ENCODE assay signal across 8 cellular contexts in the genomic region with DNA sequence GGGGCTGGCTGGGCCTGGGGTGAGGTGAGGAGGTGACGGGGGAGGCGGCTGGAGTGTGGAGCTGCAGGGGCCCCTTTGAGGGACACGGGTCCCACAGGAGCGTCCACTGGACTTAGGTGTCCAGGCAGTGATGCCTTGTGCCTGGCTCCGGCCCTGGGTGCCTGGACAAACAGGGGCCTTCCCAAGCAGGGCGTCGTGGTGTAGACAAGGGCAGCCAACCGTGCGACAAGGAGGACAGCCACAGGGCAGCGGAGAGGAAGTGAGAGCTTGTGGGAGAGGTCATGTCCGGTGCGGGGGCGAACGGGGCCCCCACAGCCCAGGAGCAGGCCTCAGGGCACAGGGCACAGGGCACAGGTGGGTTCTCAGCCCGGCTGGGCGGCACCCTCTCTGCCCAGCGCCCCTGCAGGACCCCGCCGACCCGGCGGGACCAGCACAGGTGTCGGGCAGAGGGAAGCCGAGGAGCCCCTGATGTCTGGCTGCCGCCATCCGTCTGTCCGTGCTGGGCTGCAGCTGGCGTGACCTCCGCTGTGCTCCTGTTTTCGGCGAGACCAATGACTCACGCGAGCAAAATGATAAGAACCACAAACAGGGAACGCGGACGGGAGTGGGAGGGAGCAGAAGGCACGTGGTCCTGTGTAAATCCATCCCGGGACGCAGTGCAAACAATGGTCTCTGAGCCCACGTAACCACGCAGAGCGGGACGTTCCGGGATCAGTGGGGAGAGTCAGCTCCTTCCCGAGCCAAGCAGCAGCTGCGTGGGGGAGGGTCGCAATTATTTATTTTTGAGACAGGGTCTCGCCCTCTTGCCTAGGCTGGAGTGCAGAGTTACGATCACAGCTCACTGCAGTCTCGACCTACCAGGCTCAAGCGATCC. TPM values are rescaled to one million over a fixed set of nuclear protein-coding genes. Genes with fewer than 3 reads are reported as not detected.
A peak's percentile ranks its signal among the peaks of the same experiment; 100 is the strongest.
DNase-seq lines count a peak whose midpoint lies in the region; ATAC-seq, FAIRE-seq and TF ChIP-seq lines count a peak whose summit lies in the region.

No MANE protein-coding gene starts in this region.

- H3K27me3 ChIP-seq in K562 (ENCODE audit: control insufficient read depth in 2 of 2, insufficient read depth in 2 of 2, low read length in 2 of 2), result peaks cover 0 to 8% of the 10 kb centered on the region in 2 experiments; a peak in 1 of 5 replicates

- H3K4me3 Mint-ChIP-seq in naive B cell, result peak overlapping the region in 7 of 8 donors; percentile 56 to 88 (median 76)

- FAIRE-seq in K562 (lab: Jason Lieb, UNC), result peak; percentile 23

- no peak for TF ChIP-seq POLR2A in K562 (conservative IDR thresholded peaks at IDR 0.05)

- in situ Hi-C loops in K562 (cut with MboI), result no loop called here

- no peak for TF ChIP-seq RAD21 in K562 (CRISPR knock-in tag; conservative IDR thresholded peaks at IDR 0.05 in 1 of 2, IDR thresholded peaks at IDR 0.05 in 1 of 2)

- no peak for TF ChIP-seq CTCF in AG09319 (IDR thresholded peaks at IDR 0.05; ENCODE audit: low read depth, low read length)
- no peak for TF ChIP-seq CTCF in K562 (IDR thresholded peaks at IDR 0.05 in 2 of 3, conservative IDR thresholded peaks at IDR 0.05 in 1 of 3; ENCODE audit: insufficient read depth in 2 of 3, low read depth in 1 of 3, low read length in 3 of 3)

- H3K27ac ChIP-seq in K562 (ENCODE audit: extremely low read depth, low read depth, low read length), result no peak overlapping the region

- H3K79me2 ChIP-seq in K562 (ENCODE audit: control insufficient read depth, insufficient read depth, low read length), result no peaks in the 10 kb centered on the region

- no peaks in the 10 kb centered on the region for H3K9me3 Mint-ChIP-seq in naive B cell

- TF ChIP-seq EP300 in K562 (IDR thresholded peaks at IDR 0.05; ENCODE audit: low read length), result no peak

- peak overlapping the region; percentile 65 for H2AFZ ChIP-seq in K562 (ENCODE audit: low read depth, low read length)

- H3K4me1 ChIP-seq in K562 (replicated peaks in 1 of 2; ENCODE audit: control insufficient read depth in 2 of 2, insufficient read depth in 2 of 2, low read length in 2 of 2), result peaks cover 8 to 27% of the 10 kb centered on the region in 2 experiments; a peak in 4 of 5 replicates

- CTCF ChIA-PET in K562 (lab: Yijun Ruan, JAX; ENCODE audit: low intra/inter-chr PET ratio), result no interaction called here

- H3K4me1 Mint-ChIP-seq in naive B cell, result peaks cover 34 to 45% (median 36%) of the 10 kb centered on the region in 3 donors

- H3K9me3 ChIP-seq in K562 (replicated peaks; ENCODE audit: control insufficient read depth, insufficient read depth, low read depth, low read length), result no peaks in the 10 kb centered on the region

- no peaks in the 10 kb centered on the region for H3K9me1 ChIP-seq in K562 (ENCODE audit: control insufficient read depth, insufficient read depth, low read length)

- no peaks in the 10 kb centered on the region for H4K20me1 ChIP-seq in K562 (replicated peaks; ENCODE audit: control insufficient read depth, insufficient read depth, low read length)

- H3K9ac ChIP-seq in K562 (ENCODE audit: insufficient read depth in 1 of 2, low read depth in 2 of 2, low read length in 2 of 2), result peak overlapping the region in 1 of 2 experiments; percentile 68; a peak in 1 of 4 replicates

- 7% methylated on average over 32 of the region's 50 CpGs for WGBS in K562 (ENCODE audit: insufficient coverage, low coverage, missing lambda C conversion rate)

- no peaks in the 10 kb centered on the region for H3K36me3 Mint-ChIP-seq in naive B cell

- peak overlapping the region; percentile 32; the same call in 1 of the 2 replicates for H3K4me2 ChIP-seq in K562 (ENCODE audit: insufficient read depth, low read length)

- intact Hi-C loops in K562 (cut with micrococcal nuclease), result no loop called here

- POLR2A ChIA-PET in K562 (lab: Yijun Ruan, JAX), result interaction anchor here (0.7 to 1.1 kb wide), 2 partner anchors 10 to 175 kb away, joined by 3 read pairs; no protein-coding TSS in a partner anchor

- no peak overlapping the region for H3K4me3 ChIP-seq in K562

- H3K27me3 Mint-ChIP-seq in naive B cell, result peaks cover 0 to 3% (median 0%) of the 10 kb centered on the region in 3 donors

- ATAC-seq in GM19438 (IDR thresholded peaks at IDR 0.05; ENCODE audit: low read depth, unreplicated experiment) (peak; percentile 91), HG03558 (IDR thresholded peaks at IDR 0.05; ENCODE audit: extremely low read depth, unreplicated experiment) (peak; percentile 57), K562 (peak; percentile 60), naive B cell (ENCODE audit: low read depth in 2 of 2) (peak; percentile 92 to 94), GM18520 (IDR thresholded peaks at IDR 0.05; ENCODE audit: unreplicated experiment) (no peak)

- BruUV-seq in K562 (replicated peaks; lab: Mats Ljungman, UMichigan), result no TSS peak

- DNase-seq in AG09319 (ENCODE audit: extremely low read depth, low read depth) (peak; percentile 38), K562 (ENCODE audit: extremely low read depth in 1 of 4, low spot score in 3 of 4) (peak; percentile 44 to 62 (median 54)), naive B cell (peak; percentile 67), UCSD-AML1 (lab: John Stamatoyannopoulos, UW; ENCODE audit: unreplicated experiment) (no peak)
- no peak for DNase-seq in activated CD8-positive, alpha-beta memory T cell treated with anti-CD3 and anti-CD28 coated beads, Interleukin-2, amount 50 U/mL, for 48 hours

- no peaks in the 10 kb centered on the region for H3K36me3 ChIP-seq in K562 (ENCODE audit: control insufficient read depth, insufficient read depth, low read length)

- H3K27ac Mint-ChIP-seq in naive B cell, result peak overlapping the region; percentile 49 to 88 (median 74)

TF ChIP-seq in K562, 482 proteins besides CTCF, POLR2A, EP300 and RAD21 (continues in another document):
- TF ChIP-seq, protein P1, sequence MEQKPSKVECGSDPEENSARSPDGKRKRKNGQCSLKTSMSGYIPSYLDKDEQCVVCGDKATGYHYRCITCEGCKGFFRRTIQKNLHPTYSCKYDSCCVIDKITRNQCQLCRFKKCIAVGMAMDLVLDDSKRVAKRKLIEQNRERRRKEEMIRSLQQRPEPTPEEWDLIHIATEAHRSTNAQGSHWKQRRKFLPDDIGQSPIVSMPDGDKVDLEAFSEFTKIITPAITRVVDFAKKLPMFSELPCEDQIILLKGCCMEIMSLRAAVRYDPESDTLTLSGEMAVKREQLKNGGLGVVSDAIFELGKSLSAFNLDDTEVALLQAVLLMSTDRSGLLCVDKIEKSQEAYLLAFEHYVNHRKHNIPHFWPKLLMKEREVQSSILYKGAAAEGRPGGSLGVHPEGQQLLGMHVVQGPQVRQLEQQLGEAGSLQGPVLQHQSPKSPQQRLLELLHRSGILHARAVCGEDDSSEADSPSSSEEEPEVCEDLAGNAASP (IDR thresholded peaks at IDR 0.05), result no peak
- TF ChIP-seq SMARCA4 (IDR thresholded peaks at IDR 0.05) (no peak), ZNF316 (IDR thresholded peaks at IDR 0.05) (no peak), STAT5A (IDR thresholded peaks at IDR 0.05; ENCODE audit: borderline replicate concordance, low read length) (no peak), FOSL1 (tag; conservative IDR thresholded peaks at IDR 0.05) (peak; percentile 83), JUND (IDR thresholded peaks at IDR 0.05; ENCODE audit: borderline replicate concordance, low read depth, low read length) (peak; percentile 81), JUND (tag; IDR thresholded peaks at IDR 0.05; ENCODE audit: borderline replicate concordance, low read depth, low read length) (peak; percentile 71; the same call in 1 of the 3 replicates)
- TF ChIP-seq, protein P2, sequence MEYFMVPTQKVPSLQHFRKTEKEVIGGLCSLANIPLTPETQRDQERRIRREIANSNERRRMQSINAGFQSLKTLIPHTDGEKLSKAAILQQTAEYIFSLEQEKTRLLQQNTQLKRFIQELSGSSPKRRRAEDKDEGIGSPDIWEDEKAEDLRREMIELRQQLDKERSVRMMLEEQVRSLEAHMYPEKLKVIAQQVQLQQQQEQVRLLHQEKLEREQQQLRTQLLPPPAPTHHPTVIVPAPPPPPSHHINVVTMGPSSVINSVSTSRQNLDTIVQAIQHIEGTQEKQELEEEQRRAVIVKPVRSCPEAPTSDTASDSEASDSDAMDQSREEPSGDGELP (CRISPR knock-in tag; IDR thresholded peaks at IDR 0.05; ENCODE audit: borderline replicate concordance), result peak; percentile 54; the same call in 1 of the 2 replicates
- TF ChIP-seq, protein P3, sequence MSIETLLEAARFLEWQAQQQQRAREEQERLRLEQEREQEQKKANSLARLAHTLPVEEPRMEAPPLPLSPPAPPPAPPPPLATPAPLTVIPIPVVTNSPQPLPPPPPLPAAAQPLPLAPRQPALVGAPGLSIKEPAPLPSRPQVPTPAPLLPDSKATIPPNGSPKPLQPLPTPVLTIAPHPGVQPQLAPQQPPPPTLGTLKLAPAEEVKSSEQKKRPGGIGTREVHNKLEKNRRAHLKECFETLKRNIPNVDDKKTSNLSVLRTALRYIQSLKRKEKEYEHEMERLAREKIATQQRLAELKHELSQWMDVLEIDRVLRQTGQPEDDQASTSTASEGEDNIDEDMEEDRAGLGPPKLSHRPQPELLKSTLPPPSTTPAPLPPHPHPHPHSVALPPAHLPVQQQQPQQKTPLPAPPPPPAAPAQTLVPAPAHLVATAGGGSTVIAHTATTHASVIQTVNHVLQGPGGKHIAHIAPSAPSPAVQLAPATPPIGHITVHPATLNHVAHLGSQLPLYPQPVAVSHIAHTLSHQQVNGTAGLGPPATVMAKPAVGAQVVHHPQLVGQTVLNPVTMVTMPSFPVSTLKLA (conservative IDR thresholded peaks at IDR 0.05), result peak; percentile 18 to 35; a peak in 1 of 4 replicates

RNA-seq across cellular contexts. Expression of a gene that starts 49.1 kb away (rescaled TPM):
- total RNA-seq in K562 (2011; cell fraction: chromatin; rRNA removed; ENCODE audit: low replicate concordance), result 1.2 TPM in 1 of 2 replicates, not detected in the other
- 1.0 TPM in 1 of 2 replicates, not detected in the other for total RNA-seq in K562 (2011; cell fraction: nucleolus; rRNA removed)
- not detected in 2 replicates for total RNA-seq in K562 (2011; cell fraction: nucleoplasm; rRNA removed)
- total RNA-seq in K562 (2014; rRNA removed) (not detected in 2 replicates), K562 (2014; rRNA removed; fragmentation: Illumina TruSeq; extraction: Trizol) (not detected in 2 replicates), K562 (2015; rRNA removed; fragmentation: Illumina TruSeq; extraction: Trizol) (not detected in 2 replicates), K562 (2021) (0.11 TPM in 1 of 2 replicates, not detected in the other)
- polyA plus RNA-seq in K562 (2011; rRNA removed) (0.07 and 0.27 TPM in 2 replicates), K562 (2014; fragmentation: Illumina TruSeq; extraction: Trizol) (not detected in 2 replicates), K562 (2014; fragmentation: Nextera tagmentation; extraction: Ambion mirVana) (not detected), K562 (2014; rRNA removed) (not detected in 2 replicates), naive B cell (ENCODE audit: low read depth in 6 of 6) (under 1 TPM in 1 of 6 donors, not detected in 5; 0.73 TPM)
- 0.21 and 0.58 TPM in 2 replicates for polyA plus RNA-seq in K562 (2011; cell fraction: cytosol; rRNA removed)
- polyA plus RNA-seq in K562 (2011; cell fraction: nucleus; rRNA removed), result 0.06 and 0.17 TPM in 2 replicates
- not detected in 2 replicates for polyA plus RNA-seq in K562 (2012)
- 0.09 TPM in 1 of 2 replicates, not detected in the other for polyA minus RNA-seq in K562 (2011; rRNA and poly(A)+ RNA removed)
- polyA minus RNA-seq in K562 (2011; cell fraction: cytosol; rRNA and poly(A)+ RNA removed), result not detected in 2 replicates
- polyA minus RNA-seq in K562 (2011; cell fraction: nucleus; rRNA and poly(A)+ RNA removed), result 0.11 and 0.40 TPM in 2 replicates

Comparison
In these comparisons a context has a peak if more than half of its experiments do, and no peak if none do; other contexts are left out.
1. DNase-seq: peak in AG09319 (single experiment), K562 (4 of 4) and naive B cell (single experiment); none in UCSD-AML1 (single experiment) and activated CD8-positive, alpha-beta memory T cell treated with anti-CD3 and anti-CD28 coated beads, Interleukin-2, amount 50 U/mL, for 48 hours (single experiment).